Comparison of ENCODE assay signal across 17 cellular contexts in the genomic region with DNA sequence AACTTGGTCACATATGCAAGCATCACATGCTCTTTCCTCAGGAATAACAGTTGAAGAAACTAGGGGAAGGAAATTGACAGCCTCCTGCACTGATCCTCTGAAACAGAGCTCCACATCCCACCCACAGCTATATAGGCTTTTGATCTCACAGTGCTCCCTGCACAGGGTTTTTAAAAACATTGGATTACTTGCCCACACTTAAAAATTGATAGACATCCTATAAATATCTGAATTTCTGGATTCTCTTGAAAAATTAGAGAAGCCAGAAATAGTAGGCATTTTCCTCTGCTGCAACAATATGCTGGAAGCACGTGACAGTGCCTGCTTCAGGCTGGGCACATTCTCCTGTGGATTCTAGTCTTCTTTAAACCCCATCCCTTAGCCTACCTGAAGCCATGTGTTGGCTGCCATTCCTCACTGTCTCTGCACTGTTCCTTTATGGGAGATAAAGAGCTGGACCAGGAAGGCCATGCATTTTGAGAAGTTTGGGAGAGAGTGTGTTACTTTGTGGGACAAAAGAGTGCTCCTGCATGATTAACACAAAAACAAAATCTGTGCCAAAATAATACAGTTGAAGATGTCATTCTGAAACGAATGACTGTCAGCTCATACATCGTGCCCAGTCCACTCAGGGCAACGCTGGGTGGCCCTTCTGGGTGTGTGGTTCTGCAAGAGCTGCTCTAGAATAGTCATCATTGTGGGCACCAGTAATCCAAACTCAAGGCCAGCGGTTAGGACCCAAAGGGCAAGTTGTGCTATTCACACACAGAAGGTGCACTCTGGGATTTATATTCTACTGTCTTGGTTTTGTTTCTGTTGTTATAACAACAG. TPM values are rescaled to one million over a fixed set of nuclear protein-coding genes. Genes with fewer than 3 reads are reported as not detected.
DNase-seq lines count a peak whose midpoint lies in the region; ATAC-seq, FAIRE-seq and TF ChIP-seq lines count a peak whose summit lies in the region.
"Had no signal": no experiment of that assay in that cellular context is flagged by ENCODE, and none has a peak within 500 bp of the region (broad histone marks: within the 10 kb centered on the region; RNA-seq: fewer than 3 reads in every experiment).

No MANE protein-coding gene starts in this region.

- CTCF ChIA-PET in HepG2 (lab: Yijun Ruan, JAX; ENCODE audit: low intra/inter-chr PET ratio, low total read pairs) = no interaction called here

- no peak for ATAC-seq in right cardiac atrium
- no peak for ATAC-seq in HepG2
- ATAC-seq: CD8-positive, alpha-beta T cell; HCT116 had no signal

- no TSS peak for BruUV-seq in HepG2 (replicated peaks; lab: Mats Ljungman, UMichigan)

- H3K79me2 ChIP-seq in HepG2 (ENCODE audit: insufficient read depth, low read length) = no peaks in the 10 kb centered on the region

- FAIRE-seq in HepG2 (lab: Jason Lieb, UNC) = no peak
- FAIRE-seq: HTR-8/SVneo had no signal

- intact Hi-C loops in right cardiac atrium (cut with DNase I) = no loop called here
- intact Hi-C loops in HepG2 (cut with micrococcal nuclease; ENCODE audit: unreplicated experiment) = no loop called here

- POLR2A ChIA-PET in HepG2 (lab: Yijun Ruan, JAX) = no interaction called here

- no peaks in the 10 kb centered on the region for H3K27me3 ChIP-seq in right atrium auricular region
- no peaks in the 10 kb centered on the region for H3K27me3 ChIP-seq in right cardiac atrium (ENCODE audit: control insufficient read depth, insufficient read depth)
- H3K27me3 ChIP-seq in HepG2 (ENCODE audit: control insufficient read depth in 1 of 2, insufficient read depth in 2 of 2, low read length in 2 of 2) = peaks cover 0 to 22% of the 10 kb centered on the region in 2 experiments; a peak in 1 of 5 replicates
- H3K27me3 ChIP-seq: BLaER1 treated with 17β-estradiol and CSF1 and Interleukin-3, amounts not matched to agents 10 nM and 100 nM had no signal

- TF ChIP-seq CTCF in right atrium auricular region (IDR thresholded peaks at IDR 0.05) = no peak
- no peak for TF ChIP-seq CTCF in HepG2 (CRISPR knock-in tag; IDR thresholded peaks at IDR 0.05)

- no peaks in the 10 kb centered on the region for H4K20me1 ChIP-seq in HepG2 (ENCODE audit: insufficient read depth, low read length)
- H4K20me1 ChIP-seq: BLaER1 treated with 17β-estradiol and CSF1 and Interleukin-3, amounts not matched to agents 10 nM and 100 nM had no signal

- TF ChIP-seq RAD21 in HepG2 (CRISPR knock-in tag; IDR thresholded peaks at IDR 0.05) = no peak

- H3K27ac ChIP-seq in right atrium auricular region (no peak overlapping the region), right cardiac atrium (ENCODE audit: low read length) (no peak overlapping the region), HepG2 (ENCODE audit: extremely low read length, insufficient read depth, low read length) (no peak overlapping the region)
- H3K27ac ChIP-seq: BLaER1 treated with 17β-estradiol and CSF1 and Interleukin-3, amounts not matched to agents 10 nM and 100 nM had no signal

- TF ChIP-seq EP300 in HepG2 (IDR thresholded peaks at IDR 0.05; ENCODE audit: low read depth in 2 of 2, low read length in 2 of 2) (no peak), HepG2 (CRISPR knock-in tag; IDR thresholded peaks at IDR 0.05; ENCODE audit: borderline replicate concordance) (no peak)

- WGBS in right cardiac atrium = 69% methylated on average over 5 of the region's 5 CpGs
- under 1% methylated on average over 4 of the region's 5 CpGs for WGBS in HepG2 (ENCODE audit: low lambda C conversion rate)

- H3K9me3 ChIP-seq in right atrium auricular region (no peaks in the 10 kb centered on the region), right cardiac atrium (ENCODE audit: control insufficient read depth, low read length) (no peaks in the 10 kb centered on the region), HepG2 (ENCODE audit: low read length) (no peaks in the 10 kb centered on the region)

- H2AFZ ChIP-seq in HepG2 (ENCODE audit: low read length) = no peak overlapping the region

- peak; percentile 51 for DNase-seq in right atrium auricular region (ENCODE audit: low spot score)
- no peak for DNase-seq in right cardiac atrium
- peak; percentile 6 for DNase-seq in ecto neural progenitor cell (ENCODE audit: low spot score)
- DNase-seq in mucosa of gallbladder (ENCODE audit: low spot score) = peak; percentile 4
- DNase-seq in HepG2 (ENCODE audit: low spot score) = no peak
- no peak for DNase-seq in LoVo (ENCODE audit: low spot score)
- DNase-seq in NCI-H2171 treated with DMSO at 0.1 percent for 48 hours (lab: John Stamatoyannopoulos, UW) = no peak
- DNase-seq: Calu3, DMS79 treated with DMSO at 0.1 percent for 48 hours, GF-D8, GOT3, H7, HFFc6 had no signal

- in situ Hi-C loops in HepG2 (cut with HindIII; ENCODE audit: extremely low pct_ligation_motif_present, low pct_unique_long_range_greater_than_20kb) = no loop called here

- H3K4me2 ChIP-seq in HepG2 (ENCODE audit: low read depth, low read length) = no peak overlapping the region

- H3K4me1 ChIP-seq in right atrium auricular region (peaks cover 0 to 17% of the 10 kb centered on the region in 2 donors), right cardiac atrium (ENCODE audit: control insufficient read depth, insufficient read depth, low read length) (peaks cover 9% of the 10 kb centered on the region), HepG2 (ENCODE audit: insufficient read depth, low read length) (no peaks in the 10 kb centered on the region)

- H3K36me3 ChIP-seq in right atrium auricular region = no peaks in the 10 kb centered on the region
- H3K36me3 ChIP-seq in HepG2 (replicated peaks in 1 of 2; ENCODE audit: control insufficient read depth in 1 of 2, insufficient read depth in 2 of 2, low read length in 2 of 2) = no peaks in the 10 kb centered on the region
- H3K36me3 ChIP-seq: BLaER1 treated with 17β-estradiol and CSF1 and Interleukin-3, amounts not matched to agents 10 nM and 100 nM had no signal

- no peak overlapping the region for H3K4me3 ChIP-seq in right atrium auricular region
- H3K4me3 ChIP-seq in right cardiac atrium (ENCODE audit: low read length) = no peak overlapping the region
- H3K4me3 ChIP-seq in HepG2 (replicated peaks in 1 of 3; ENCODE audit: insufficient read depth in 1 of 3, low read depth in 2 of 3, low read length in 3 of 3) = no peak overlapping the region
- H3K4me3 ChIP-seq: BLaER1 treated with 17β-estradiol and CSF1 and Interleukin-3, amounts not matched to agents 10 nM and 100 nM had no signal

- no peak overlapping the region for H3K9ac ChIP-seq in HepG2 (ENCODE audit: insufficient read depth, low read depth, low read length)
- H3K9ac ChIP-seq: BLaER1 treated with 17β-estradiol and CSF1 and Interleukin-3, amounts not matched to agents 10 nM and 100 nM had no signal

- no peak for TF ChIP-seq POLR2A in HepG2 (IDR thresholded peaks at IDR 0.05; ENCODE audit: insufficient read depth in 1 of 2, low read depth in 2 of 2, low read length in 2 of 2)

TF ChIP-seq in HepG2, 621 proteins besides CTCF, POLR2A, EP300 and RAD21 (continues in another document):
- TF ChIP-seq IRX3 (CRISPR knock-in tag; IDR thresholded peaks at IDR 0.05; ENCODE audit: borderline replicate concordance, low read depth) = no peak
- TF ChIP-seq, protein P1, sequence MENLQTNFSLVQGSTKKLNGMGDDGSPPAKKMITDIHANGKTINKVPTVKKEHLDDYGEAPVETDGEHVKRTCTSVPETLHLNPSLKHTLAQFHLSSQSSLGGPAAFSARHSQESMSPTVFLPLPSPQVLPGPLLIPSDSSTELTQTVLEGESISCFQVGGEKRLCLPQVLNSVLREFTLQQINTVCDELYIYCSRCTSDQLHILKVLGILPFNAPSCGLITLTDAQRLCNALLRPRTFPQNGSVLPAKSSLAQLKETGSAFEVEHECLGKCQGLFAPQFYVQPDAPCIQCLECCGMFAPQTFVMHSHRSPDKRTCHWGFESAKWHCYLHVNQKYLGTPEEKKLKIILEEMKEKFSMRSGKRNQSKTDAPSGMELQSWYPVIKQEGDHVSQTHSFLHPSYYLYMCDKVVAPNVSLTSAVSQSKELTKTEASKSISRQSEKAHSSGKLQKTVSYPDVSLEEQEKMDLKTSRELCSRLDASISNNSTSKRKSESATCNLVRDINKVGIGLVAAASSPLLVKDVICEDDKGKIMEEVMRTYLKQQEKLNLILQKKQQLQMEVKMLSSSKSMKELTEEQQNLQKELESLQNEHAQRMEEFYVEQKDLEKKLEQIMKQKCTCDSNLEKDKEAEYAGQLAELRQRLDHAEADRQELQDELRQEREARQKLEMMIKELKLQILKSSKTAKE (CRISPR knock-in tag; IDR thresholded peaks at IDR 0.05; ENCODE audit: borderline replicate concordance) = no peak

RNA-seq across cellular contexts. Expression of a gene that starts 59.8 kb away (rescaled TPM):
- total RNA-seq in right atrium auricular region (10 to 100 TPM; 53.8 to 74.9 TPM), right cardiac atrium (10 to 100 TPM; 83.2 to 98.1 (median 88.3) TPM), mucosa of gallbladder (51.1 TPM), HepG2 (2016; rRNA removed; fragmentation: Illumina TruSeq; extraction: Trizol) (not detected in 2 replicates)
- polyA plus RNA-seq in right cardiac atrium (113 TPM), HepG2 (2011; rRNA removed) (0.09 TPM in 1 of 2 replicates, not detected in the other)
- total RNA-seq in HepG2 (2016; cell fraction: cytosol; rRNA removed; fragmentation: Illumina TruSeq; extraction: Trizol; ENCODE audit: low read depth) = not detected in 2 replicates
- total RNA-seq in HepG2 (2016; cell fraction: insoluble cytoplasmic fraction; rRNA removed; fragmentation: Illumina TruSeq; extraction: Trizol) = not detected in 2 replicates
- not detected in 2 replicates for total RNA-seq in HepG2 (2016; cell fraction: membrane; rRNA removed; fragmentation: Illumina TruSeq; extraction: Trizol)
- not detected in 2 replicates for total RNA-seq in HepG2 (2016; cell fraction: nucleus; rRNA removed; fragmentation: Illumina TruSeq; extraction: Trizol)
- not detected in 2 replicates for polyA plus RNA-seq in HepG2 (2011; cell fraction: cytosol; rRNA removed)
- polyA plus RNA-seq in HepG2 (2011; cell fraction: nucleus; rRNA removed) = not detected in 2 replicates
- not detected in 2 replicates for polyA plus RNA-seq in HepG2 (2012)
- not detected in 2 replicates for polyA plus RNA-seq in HepG2 (2016; cell fraction: cytosol; fragmentation: Illumina TruSeq; extraction: Trizol; ENCODE audit: low read depth)
- polyA plus RNA-seq in HepG2 (2016; cell fraction: insoluble cytoplasmic fraction; fragmentation: Illumina TruSeq; extraction: Trizol; ENCODE audit: low read depth) = not detected in 2 replicates
- polyA plus RNA-seq in HepG2 (2016; cell fraction: membrane; fragmentation: Illumina TruSeq; extraction: Trizol; ENCODE audit: low read depth) = not detected in 2 replicates
- polyA plus RNA-seq in HepG2 (2016; cell fraction: nucleus; fragmentation: Illumina TruSeq; extraction: Trizol; ENCODE audit: insufficient read depth, low read depth) = not detected in 2 replicates
- polyA minus RNA-seq in HepG2 (2011; rRNA and poly(A)+ RNA removed; ENCODE audit: low replicate concordance) = 1.8 and 3.2 TPM in 2 replicates
- polyA minus RNA-seq in HepG2 (2011; cell fraction: cytosol; rRNA and poly(A)+ RNA removed) = not detected in 2 replicates
- not detected in 2 replicates for polyA minus RNA-seq in HepG2 (2011; cell fraction: nucleus; rRNA and poly(A)+ RNA removed)
- total RNA-seq: Calu3 had no signal

Comparison
In these comparisons a context has a peak if more than half of its experiments do, and no peak if none do; other contexts are left out.
1. DNase-seq: peak in right atrium auricular region (single experiment), ecto neural progenitor cell (single experiment) and mucosa of gallbladder (single experiment); none in right cardiac atrium (0 of 3), HepG2 (single experiment), LoVo (single experiment) and NCI-H2171 treated with DMSO at 0.1 percent for 48 hours (single experiment).
2. RNA of a gene that starts 59.8 kb away (total RNA-seq): 83.2 to 98.1 TPM in right cardiac atrium, 53.8 to 74.9 TPM in right atrium auricular region and 51.1 TPM in mucosa of gallbladder (single experiment); not detected in HepG2; every median in the first group is over 10 times any median in the second.